Comparison of ENCODE assay signal across 9 cellular contexts in the genomic region with DNA sequence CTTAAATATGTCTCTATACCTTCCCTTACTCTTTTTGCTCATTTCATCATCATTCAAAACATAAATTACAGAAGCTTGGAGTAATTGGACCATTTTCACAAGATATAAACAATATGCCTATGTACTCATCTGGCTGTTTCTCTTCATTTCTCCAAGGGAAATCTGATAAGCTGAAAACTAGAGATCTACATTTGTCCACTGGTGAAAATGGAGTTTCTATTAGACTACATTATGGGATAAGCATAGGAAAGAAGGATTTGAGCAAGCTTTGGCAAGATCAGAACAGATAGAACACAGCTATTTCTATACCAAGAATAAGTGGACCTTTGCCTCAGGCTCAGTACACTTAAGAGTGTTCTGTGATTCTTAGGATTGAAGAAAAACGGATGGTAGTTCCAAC.
"Had no signal": no experiment of that assay in that cellular context is flagged by ENCODE, and none has a peak within 500 bp of the region (broad histone marks: within the 10 kb centered on the region; RNA-seq: fewer than 3 reads in every experiment).

No MANE protein-coding gene starts in this region.

- H3K36me3 ChIP-seq: HAP-1 had no signal

- H3K4me1 ChIP-seq: HAP-1 had no signal

- ATAC-seq: GM23338, HCT116 had no signal

- H3K9me3 ChIP-seq: HAP-1 had no signal

- H3K4me3 ChIP-seq: GM23248, GM23338, HAP-1 had no signal

- H3K9ac ChIP-seq: GM23248 had no signal

- H2AFZ ChIP-seq: GM23248, GM23338 had no signal

- H3K27ac ChIP-seq: GM23248 had no signal

- DNase-seq: GM23248, GOT3, H7, H9, HCEC 1CT, HFFc6 had no signal

- H3K4me2 ChIP-seq: GM23338 had no signal
